ENCODE assay signal across 13 cellular contexts in the genomic region with DNA sequence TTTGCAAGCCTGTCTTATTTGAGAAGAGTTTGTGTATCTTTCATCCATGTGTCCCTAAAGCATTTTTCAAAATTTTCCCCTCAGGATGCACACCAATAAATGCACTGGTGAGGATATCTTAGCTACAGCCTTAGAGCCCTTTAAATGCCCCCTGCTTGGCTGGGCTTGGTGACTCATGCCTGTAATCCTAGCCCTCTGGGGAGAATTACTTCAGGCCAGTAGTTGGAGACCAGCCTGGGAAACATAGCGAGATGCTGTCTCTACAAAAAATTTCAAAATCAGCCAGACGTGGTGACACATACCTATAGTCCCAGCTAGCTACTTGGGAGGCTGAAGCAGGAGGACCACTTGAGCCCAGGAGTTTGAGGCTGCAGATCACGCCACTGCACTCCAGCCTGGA. TPM values are rescaled to one million over a fixed set of nuclear protein-coding genes. Genes with fewer than 3 reads are reported as not detected.
A peak's percentile ranks its signal among the peaks of the same experiment; 100 is the strongest.
DNase-seq lines count a peak whose midpoint lies in the region; ATAC-seq lines count a peak whose summit lies in the region.
"Had no signal": no experiment of that assay in that cellular context is flagged by ENCODE, and none has a peak within 500 bp of the region (broad histone marks: within the 10 kb centered on the region; RNA-seq: fewer than 3 reads in every experiment).

No MANE protein-coding gene starts in this region.

- DNase-seq in Daoy (ENCODE audit: low read depth), result peak; percentile 88
- DNase-seq in LoVo (ENCODE audit: low spot score), result peak; percentile 42
- peak; percentile 69 for DNase-seq in brain pericyte (ENCODE audit: low read depth, low spot score)
- DNase-seq in non-pigmented ciliary epithelial cell (ENCODE audit: low read depth), result peak; percentile 75
- no peak for DNase-seq in NCI-H510A treated with DMSO at 0.1 percent for 48 hours (lab: John Stamatoyannopoulos, UW)
- no peak for DNase-seq in SW480 (ENCODE audit: low spot score)
- DNase-seq: activated CD8-positive, alpha-beta T cell treated with anti-CD3 and anti-CD28 coated beads, Interleukin-2, amount 10 ng/mL, durations not matched to agents 7 days and 5 days; DND-41; naive thymus-derived CD4-positive, alpha-beta T cell; NCI-H748 treated with DMSO at 0.1 percent for 48 hours had no signal

- ATAC-seq in GM18520 (IDR thresholded peaks at IDR 0.05; ENCODE audit: unreplicated experiment) (no peak), GM21447 (IDR thresholded peaks at IDR 0.05; ENCODE audit: unreplicated experiment) (no peak)
- ATAC-seq: activated CD8-positive, alpha-beta T cell treated with anti-CD3 and anti-CD28 coated beads, Interleukin-2, amount 10 ng/mL, durations not matched to agents 7 days and 5 days; naive thymus-derived CD4-positive, alpha-beta T cell had no signal

RNA-seq across cellular contexts. Expression of a gene that starts 33.8 kb away (rescaled TPM):
- total RNA-seq in Daoy (2014; rRNA removed; shearing (Covaris generic)), result 0.54 and 3.7 TPM in 2 replicates
- total RNA-seq: activated CD8-positive, alpha-beta T cell treated with anti-CD3 and anti-CD28 coated beads, Interleukin-2, amount 10 ng/mL, durations not matched to agents 7 days and 5 days; T-helper 1 cell treated with Interleukin-12 subunit alpha and Interleukin-12 subunit beta and Interleukin-4 antibody, amounts not matched to agents 30 ng/mL and 1 ng/mL, for 36 hours had no signal

Comparison
In these comparisons a context has a peak if more than half of its experiments do, and no peak if none do; other contexts are left out.
1. DNase-seq: peak in Daoy (single experiment), LoVo (single experiment), brain pericyte (single experiment) and non-pigmented ciliary epithelial cell (single experiment); none in NCI-H510A treated with DMSO at 0.1 percent for 48 hours (single experiment) and SW480 (single experiment).